1 cellular context compared by ENCODE assay signal in the genomic region with DNA sequence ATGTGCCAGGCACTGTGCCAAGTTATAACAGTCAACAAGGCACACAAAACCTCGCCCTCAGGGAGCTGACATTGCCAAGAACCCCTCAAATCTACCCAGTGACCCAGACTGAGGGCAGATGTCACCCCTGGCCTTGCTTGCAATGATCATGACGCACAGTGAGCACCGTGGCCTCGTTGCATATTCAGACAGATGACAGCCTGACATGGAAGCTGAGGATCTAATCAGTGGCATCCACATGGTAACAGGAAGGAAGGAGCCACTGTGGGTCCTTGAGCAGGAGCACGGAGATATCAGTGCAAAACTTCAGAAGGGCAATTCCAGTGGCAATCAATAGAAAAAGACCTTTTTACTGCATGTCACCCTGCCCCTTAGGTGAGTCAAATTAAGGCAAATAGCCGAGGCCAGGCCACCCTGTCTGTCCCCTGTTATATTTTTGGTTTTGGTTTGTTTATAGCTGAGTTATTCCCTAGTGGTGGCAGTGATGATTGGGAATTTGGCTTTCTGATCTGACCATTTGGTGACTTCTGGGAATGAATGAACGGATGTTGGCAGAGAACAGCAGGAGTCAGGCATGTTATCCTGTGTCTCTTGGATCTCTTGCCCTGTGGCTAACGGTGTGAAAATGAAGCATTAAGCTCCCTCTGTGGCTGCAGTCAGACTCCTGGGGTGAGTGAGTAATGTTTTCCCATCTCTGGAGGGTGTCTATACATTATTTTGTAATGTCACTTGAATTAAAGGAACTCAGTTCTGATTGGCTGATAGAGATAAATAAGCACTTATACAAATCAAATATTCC.
TF ChIP-seq lines count a peak whose summit lies in the region.

No MANE protein-coding gene starts in this region.

TF ChIP-seq in H1, 55 proteins besides CTCF, POLR2A, EP300 and RAD21:
- no peak for TF ChIP-seq ZNF274 (IDR thresholded peaks at IDR 0.05; ENCODE audit: borderline replicate concordance, extremely low read depth, low read length)
- TF ChIP-seq NANOG (IDR thresholded peaks at IDR 0.05; ENCODE audit: insufficient read depth, low read depth, low read length, poor library complexity, severe bottlenecking): no peak
- TF ChIP-seq EGR1 (IDR thresholded peaks at IDR 0.05; ENCODE audit: borderline replicate concordance, low read depth, low read length): no peak
- no peak for TF ChIP-seq GABPA (IDR thresholded peaks at IDR 0.05; ENCODE audit: borderline replicate concordance, insufficient read depth, low read length)
- TF ChIP-seq TCF12 (IDR thresholded peaks at IDR 0.05; ENCODE audit: low read depth, low read length): no peak
- no peak for TF ChIP-seq SAP30 (IDR thresholded peaks at IDR 0.05; ENCODE audit: insufficient read depth, insufficient replicate concordance, low read length)
- no peak for TF ChIP-seq SIN3A (conservative IDR thresholded peaks at IDR 0.05 in 1 of 2, IDR thresholded peaks at IDR 0.05 in 1 of 2; ENCODE audit: low read depth in 1 of 2, low read length in 2 of 2)
- TF ChIP-seq JUN (IDR thresholded peaks at IDR 0.05; ENCODE audit: low read depth, low read length): no peak
- TF ChIP-seq KDM5A (IDR thresholded peaks at IDR 0.05; ENCODE audit: low read length): no peak
- TF ChIP-seq, protein P1, sequence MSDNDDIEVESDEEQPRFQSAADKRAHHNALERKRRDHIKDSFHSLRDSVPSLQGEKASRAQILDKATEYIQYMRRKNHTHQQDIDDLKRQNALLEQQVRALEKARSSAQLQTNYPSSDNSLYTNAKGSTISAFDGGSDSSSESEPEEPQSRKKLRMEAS (IDR thresholded peaks at IDR 0.05): no peak
- TF ChIP-seq SIX5 (IDR thresholded peaks at IDR 0.05; ENCODE audit: low read depth, low read length): no peak
- no peak for TF ChIP-seq BRCA1 (IDR thresholded peaks at IDR 0.05; ENCODE audit: low read depth, low read length)
- no peak for TF ChIP-seq CTBP2 (IDR thresholded peaks at IDR 0.05; ENCODE audit: borderline replicate concordance, insufficient read depth, insufficient read length, low read length)
- no peak for TF ChIP-seq BCL11A (IDR thresholded peaks at IDR 0.05; ENCODE audit: low read depth in 2 of 2, low read length in 2 of 2)
- no peak for TF ChIP-seq POLR2AphosphoS5 (IDR thresholded peaks at IDR 0.05; ENCODE audit: low read depth, low read length)
- TF ChIP-seq, protein P2, sequence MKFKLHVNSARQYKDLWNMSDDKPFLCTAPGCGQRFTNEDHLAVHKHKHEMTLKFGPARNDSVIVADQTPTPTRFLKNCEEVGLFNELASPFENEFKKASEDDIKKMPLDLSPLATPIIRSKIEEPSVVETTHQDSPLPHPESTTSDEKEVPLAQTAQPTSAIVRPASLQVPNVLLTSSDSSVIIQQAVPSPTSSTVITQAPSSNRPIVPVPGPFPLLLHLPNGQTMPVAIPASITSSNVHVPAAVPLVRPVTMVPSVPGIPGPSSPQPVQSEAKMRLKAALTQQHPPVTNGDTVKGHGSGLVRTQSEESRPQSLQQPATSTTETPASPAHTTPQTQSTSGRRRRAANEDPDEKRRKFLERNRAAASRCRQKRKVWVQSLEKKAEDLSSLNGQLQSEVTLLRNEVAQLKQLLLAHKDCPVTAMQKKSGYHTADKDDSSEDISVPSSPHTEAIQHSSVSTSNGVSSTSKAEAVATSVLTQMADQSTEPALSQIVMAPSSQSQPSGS (IDR thresholded peaks at IDR 0.05; ENCODE audit: low read length): no peak
- TF ChIP-seq TBP (IDR thresholded peaks at IDR 0.05; ENCODE audit: low read depth, low read length): no peak
- no peak for TF ChIP-seq KDM4A (IDR thresholded peaks at IDR 0.05; ENCODE audit: low read depth, low read length, severe bottlenecking)
- TF ChIP-seq GTF2F1 (IDR thresholded peaks at IDR 0.05; ENCODE audit: borderline replicate concordance, low read depth, low read length): no peak
